Comparison of ENCODE assay signal across 29 cellular contexts in the genomic region with DNA sequence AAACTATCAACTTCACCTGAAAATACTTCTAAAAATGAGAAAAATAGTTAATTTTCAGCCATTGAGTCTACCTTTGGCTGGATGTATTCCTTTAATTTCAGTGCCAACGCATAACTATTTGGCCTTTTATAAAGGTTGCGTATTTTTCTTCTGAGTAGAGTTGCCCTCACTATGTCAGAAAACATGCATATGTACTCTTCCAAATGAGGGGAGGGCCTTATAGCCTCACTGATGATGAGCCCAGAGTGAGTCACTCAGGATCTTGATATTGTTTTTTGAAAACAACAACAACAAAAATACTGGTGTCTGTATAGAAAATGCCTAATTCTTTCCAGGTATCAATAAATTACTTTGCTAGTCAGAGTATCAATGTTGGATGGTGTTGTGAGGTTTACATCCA.
DNase-seq lines count a peak whose midpoint lies in the region; ATAC-seq and TF ChIP-seq lines count a peak whose summit lies in the region.
"Had no signal": no experiment of that assay in that cellular context is flagged by ENCODE, and none has a peak within 500 bp of the region (broad histone marks: within the 10 kb centered on the region; RNA-seq: fewer than 3 reads in every experiment).

No MANE protein-coding gene starts in this region.

- H3K27me3 Mint-ChIP-seq in stimulated activated memory B cell treated with anti-CD40 and anti-IgM and Interleukin-4, amounts not matched to agents 10 μg/mL and 1 μg/mL and 100 μg/mL, for 72 hours, result no peaks in the 10 kb centered on the region
- H3K27me3 Mint-ChIP-seq: central memory CD8-positive, alpha-beta T cell had no signal

- TF ChIP-seq CTCF in RWPE1 (conservative IDR thresholded peaks at IDR 0.05; ENCODE audit: low read depth) (no peak), omental fat pad (IDR thresholded peaks at IDR 0.05) (no peak)

- H3K36me3 Mint-ChIP-seq in stimulated activated memory B cell treated with anti-CD40 and anti-IgM and Interleukin-4, amounts not matched to agents 10 μg/mL and 1 μg/mL and 100 μg/mL, for 72 hours, result no peaks in the 10 kb centered on the region
- H3K36me3 Mint-ChIP-seq: activated naive CD8-positive, alpha-beta T cell; CD8-positive, alpha-beta T cell had no signal

- DNase-seq in HCEC 1CT (peak; percentile 74), RWPE1 (ENCODE audit: low spot score) (peak; percentile 32), dedifferentiated amniotic fluid mesenchymal stem cell (ENCODE audit: extremely low spot score) (peak; percentile 32), omental fat pad (ENCODE audit: low spot score) (no peak), G401 (ENCODE audit: low spot score) (no peak)
- DNase-seq: activated CD4-positive, alpha-beta T cell treated with anti-CD3 and anti-CD28 coated beads, Interleukin-2, amount 10 ng/mL, durations not matched to agents 7 days and 5 days; activated effector memory CD4-positive, alpha-beta T cell treated with anti-CD3 and anti-CD28 coated beads, Interleukin-2, amount 50 U/mL, for 16 hours; activated T-cell treated with anti-CD3 and anti-CD28 coated beads, Interleukin-2, amount 50 U/mL, for 1 hour; CD8-positive, alpha-beta T cell; hypothalamus; Kasumi-1; left colon; NCI-H146; NCI-H2107; NCI-H446 treated with DMSO at 0.1 percent for 48 hours; SJCRH30; spleen; stimulated activated CD4-positive, alpha-beta T cell treated with anti-CD3 and anti-CD28 coated beads, Interleukin-2, amount 100 ng/mL, for 24 hours; tibial artery had no signal

- H3K27ac Mint-ChIP-seq in stimulated activated memory B cell treated with anti-CD40 and anti-IgM and Interleukin-4, amounts not matched to agents 10 μg/mL and 1 μg/mL and 100 μg/mL, for 72 hours, result no peak overlapping the region
- H3K27ac Mint-ChIP-seq: activated CD4-positive, alpha-beta T cell treated with anti-CD3 and anti-CD28 coated beads, Interleukin-2, amount 10 ng/mL, durations not matched to agents 7 days and 5 days; activated naive CD8-positive, alpha-beta T cell; CD8-positive, alpha-beta T cell; nephron had no signal

- no peak overlapping the region for H3K27ac ChIP-seq in RWPE1
- H3K27ac ChIP-seq: ascending aorta, parathyroid adenoma, right atrium auricular region, SJCRH30, spleen, tibial artery, vagina had no signal

- in situ Hi-C loops in G401 (cut with HindIII; ENCODE audit: low sequenced_read_pairs), result no loop called here

- peak; percentile 84 for ATAC-seq in omental fat pad (ENCODE audit: low FRiP score)
- no peak for ATAC-seq in HG03045 (IDR thresholded peaks at IDR 0.05; ENCODE audit: unreplicated experiment)
- ATAC-seq in stimulated activated memory B cell treated with anti-CD40 and anti-IgM and Interleukin-4, amounts not matched to agents 10 μg/mL and 1 μg/mL and 100 μg/mL, for 72 hours, result no peak
- no peak for ATAC-seq in GM21576 (IDR thresholded peaks at IDR 0.05; ENCODE audit: unreplicated experiment)
- ATAC-seq: CD8-positive, alpha-beta T cell; left colon had no signal

- CTCF ChIA-PET in RWPE1 (lab: Yijun Ruan, JAX), result no interaction called here

- no peak overlapping the region for H3K4me3 Mint-ChIP-seq in stimulated activated memory B cell treated with anti-CD40 and anti-IgM and Interleukin-4, amounts not matched to agents 10 μg/mL and 1 μg/mL and 100 μg/mL, for 72 hours
- H3K4me3 Mint-ChIP-seq: activated CD4-positive, alpha-beta T cell treated with anti-CD3 and anti-CD28 coated beads, Interleukin-2, amount 10 ng/mL, durations not matched to agents 7 days and 5 days; activated naive CD8-positive, alpha-beta T cell; CD8-positive, alpha-beta T cell; central memory CD8-positive, alpha-beta T cell; nephron had no signal

- no peaks in the 10 kb centered on the region for H3K4me1 Mint-ChIP-seq in stimulated activated memory B cell treated with anti-CD40 and anti-IgM and Interleukin-4, amounts not matched to agents 10 μg/mL and 1 μg/mL and 100 μg/mL, for 72 hours
- H3K4me1 Mint-ChIP-seq: activated CD4-positive, alpha-beta T cell treated with anti-CD3 and anti-CD28 coated beads, Interleukin-2, amount 10 ng/mL, durations not matched to agents 7 days and 5 days; central memory CD8-positive, alpha-beta T cell had no signal

- POLR2A ChIA-PET in RWPE1 (lab: Yijun Ruan, JAX; ENCODE audit: low non-redundant PET), result no interaction called here

- H3K9me3 Mint-ChIP-seq in stimulated activated memory B cell treated with anti-CD40 and anti-IgM and Interleukin-4, amounts not matched to agents 10 μg/mL and 1 μg/mL and 100 μg/mL, for 72 hours, result no peaks in the 10 kb centered on the region
- H3K9me3 Mint-ChIP-seq: activated CD4-positive, alpha-beta T cell treated with anti-CD3 and anti-CD28 coated beads, Interleukin-2, amount 10 ng/mL, durations not matched to agents 7 days and 5 days; CD8-positive, alpha-beta T cell; central memory CD8-positive, alpha-beta T cell; nephron had no signal

Comparison
In these comparisons a context has a peak if more than half of its experiments do, and no peak if none do; other contexts are left out.
1. DNase-seq: peak in HCEC 1CT (single experiment), RWPE1 (single experiment) and dedifferentiated amniotic fluid mesenchymal stem cell (single experiment); none in omental fat pad (single experiment) and G401 (single experiment).